ENCODE assay signal across 12 cellular contexts in genomic region chr4:88143504-88143903, GRCh38. TPM values are rescaled to one million over a fixed set of nuclear protein-coding genes. Genes with fewer than 3 reads are reported as not detected.
DNase-seq lines count a peak whose midpoint lies in the region; ATAC-seq and TF ChIP-seq lines count a peak whose summit lies in the region.
"Had no signal": no experiment of that assay in that cellular context is flagged by ENCODE, and none has a peak within 500 bp of the region (broad histone marks: within the 10 kb centered on the region; RNA-seq: fewer than 3 reads in every experiment).

No MANE protein-coding gene starts in this region.

- H3K9me3 ChIP-seq in effector memory CD4-positive, alpha-beta T cell (ENCODE audit: control insufficient read depth, low read length) = no peaks in the 10 kb centered on the region

- DNase-seq in GM03348 (ENCODE audit: low spot score) (peak; percentile 29), RKO (ENCODE audit: low spot score) (peak; percentile 51), epithelial cell of esophagus (ENCODE audit: low read depth) (peak; percentile 97), omental fat pad (ENCODE audit: low spot score) (no peak)
- DNase-seq in effector memory CD4-positive, alpha-beta T cell = no peak
- DNase-seq: activated CD8-positive, alpha-beta memory T cell treated with anti-CD3 and anti-CD28 coated beads, Interleukin-2, amount 50 U/mL, for 4 hours; NCI-H524; stimulated activated naive CD8-positive, alpha-beta T cell treated with anti-CD3 and anti-CD28 coated beads, Interleukin-15, amount 100 ng/mL, for 72 hours had no signal

- no peaks in the 10 kb centered on the region for H3K36me3 ChIP-seq in effector memory CD4-positive, alpha-beta T cell (ENCODE audit: control insufficient read depth, insufficient read depth, low read length)

- no peaks in the 10 kb centered on the region for H3K27me3 ChIP-seq in effector memory CD4-positive, alpha-beta T cell (replicated peaks; ENCODE audit: control insufficient read depth, insufficient read depth, low read length, poor library complexity, severe bottlenecking)

- ATAC-seq in omental fat pad (ENCODE audit: low FRiP score) = peak; percentile 82
- no peak for ATAC-seq in GM19455 (IDR thresholded peaks at IDR 0.05; ENCODE audit: unreplicated experiment)
- no peak for ATAC-seq in GM21529 (IDR thresholded peaks at IDR 0.05; ENCODE audit: unreplicated experiment)
- no peak for ATAC-seq in HG02970 (IDR thresholded peaks at IDR 0.05; ENCODE audit: low FRiP score, unreplicated experiment)
- ATAC-seq: Right ventricle myocardium inferior; stimulated activated naive CD8-positive, alpha-beta T cell treated with anti-CD3 and anti-CD28 coated beads, Interleukin-15, amount 100 ng/mL, for 72 hours had no signal

- H3K27ac ChIP-seq in effector memory CD4-positive, alpha-beta T cell (ENCODE audit: insufficient read depth, low read length, poor library complexity, severe bottlenecking) = no peak overlapping the region

- no peak overlapping the region for H3K4me3 ChIP-seq in epithelial cell of esophagus (ENCODE audit: low read length)
- H3K4me3 ChIP-seq in effector memory CD4-positive, alpha-beta T cell (ENCODE audit: insufficient read depth, low read depth, low read length, poor library complexity, severe bottlenecking) = no peak overlapping the region

- TF ChIP-seq CTCF in epithelial cell of esophagus (IDR thresholded peaks at IDR 0.05; ENCODE audit: insufficient read depth, low read depth, low read length, missing control alignments) = no peak
- TF ChIP-seq CTCF in omental fat pad (IDR thresholded peaks at IDR 0.05) = no peak

- H3K4me1 ChIP-seq in effector memory CD4-positive, alpha-beta T cell (ENCODE audit: control insufficient read depth, insufficient read depth, low read length, poor library complexity, severe bottlenecking) = no peaks in the 10 kb centered on the region

RNA-seq across cellular contexts. Expression of gene ABCG2, which starts 14.9 kb away (rescaled TPM):
- total RNA-seq in omental fat pad = 10 to 100 TPM in 1 of 4 donors, 1 to 10 TPM in 3; 3.4 to 16.2 (median 7.9) TPM

Comparison
In these comparisons a context has a peak if more than half of its experiments do, and no peak if none do; other contexts are left out.
1. DNase-seq: peak in GM03348 (single experiment), RKO (single experiment) and epithelial cell of esophagus (single experiment); none in omental fat pad (single experiment) and effector memory CD4-positive, alpha-beta T cell (0 of 3).